11 cellular contexts compared by ENCODE assay signal in the genomic region with DNA sequence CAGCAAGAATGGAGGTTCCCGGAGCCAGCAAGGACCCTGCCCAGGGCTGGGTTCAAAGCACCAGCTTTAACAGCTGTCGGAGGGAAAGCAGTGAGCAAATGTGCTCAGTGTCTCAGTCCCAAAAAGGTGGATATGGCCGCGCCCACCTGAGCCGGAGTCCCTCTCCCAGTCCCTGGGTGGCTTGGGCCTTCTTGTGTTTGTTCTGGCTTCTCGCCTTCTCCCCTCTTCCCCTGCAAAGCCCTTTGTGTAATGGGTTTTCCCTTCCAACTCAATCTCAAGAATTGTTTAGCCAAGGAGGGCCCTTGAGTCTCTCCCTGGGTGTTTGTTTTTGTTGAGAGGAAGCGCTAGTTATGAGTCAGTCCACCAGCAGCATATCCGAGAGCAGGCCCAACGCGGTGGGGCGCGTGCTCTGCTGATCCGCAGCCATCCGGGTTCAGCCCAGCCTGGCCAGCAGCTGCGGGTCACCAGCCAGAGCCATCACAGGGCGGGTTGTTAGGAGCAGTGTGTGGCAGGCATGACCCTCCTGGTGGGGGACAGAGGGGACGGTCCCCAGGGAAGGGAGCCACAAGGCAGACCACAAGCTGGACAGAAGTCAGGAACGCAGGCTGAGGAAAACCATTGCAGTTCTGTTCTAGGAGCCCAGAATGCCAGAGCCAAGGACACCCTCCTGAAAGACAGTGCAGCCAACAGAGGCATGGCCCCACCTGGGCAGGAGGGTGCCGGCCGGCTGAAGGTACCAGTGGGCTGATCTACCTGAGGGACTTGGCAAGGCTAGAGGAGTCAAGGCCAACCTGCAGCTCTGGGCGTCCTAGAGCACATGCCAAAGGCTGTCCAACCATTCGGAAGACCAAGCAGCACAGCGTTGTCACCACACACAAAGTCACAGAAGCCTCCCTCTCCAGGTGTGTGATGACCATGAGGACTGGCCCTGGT. TPM values are rescaled to one million over a fixed set of nuclear protein-coding genes. Genes with fewer than 3 reads are reported as not detected.
A peak's percentile ranks its signal among the peaks of the same experiment; 100 is the strongest.
DNase-seq lines count a peak whose midpoint lies in the region; ATAC-seq and TF ChIP-seq lines count a peak whose summit lies in the region.
"Had no signal": no experiment of that assay in that cellular context is flagged by ENCODE, and none has a peak within 500 bp of the region (broad histone marks: within the 10 kb centered on the region; RNA-seq: fewer than 3 reads in every experiment).

No MANE protein-coding gene starts in this region.

- CTCF ChIA-PET in CD8-positive, alpha-beta T cell (lab: Charles Lee): no interaction called here

- TF ChIP-seq CTCF in coronary artery (IDR thresholded peaks at IDR 0.05): no peak
- TF ChIP-seq CTCF in CD8-positive, alpha-beta T cell (IDR thresholded peaks at IDR 0.05): no peak

- intact Hi-C loops in CD8-positive, alpha-beta T cell (cut with DNase I, micrococcal nuclease): no loop called here
- intact Hi-C loops in activated T-helper 2 cell treated with anti-CD3 and anti-CD28 coated beads, Interferon-gamma antibody, Interleukin-2, Interleukin-4, amounts not matched to agents 10 μg/mL and 5 μg/mL and 100 μg/mL, durations not matched to agents 14 hours and 24 hours and 36 hours (cut with micrococcal nuclease): no loop called here

- H3K9me3 ChIP-seq in CD8-positive, alpha-beta T cell (ENCODE audit: low read length): peaks cover 4% of the 10 kb centered on the region

- POLR2A ChIA-PET in CD8-positive, alpha-beta T cell (lab: Charles Lee): interaction anchor here (0.8 kb wide), 1 partner anchor 8 kb away, joined by 3 read pairs; no protein-coding TSS in a partner anchor

- H3K4me3 ChIP-seq in coronary artery: no peak overlapping the region
- H3K4me3 ChIP-seq in urinary bladder (ENCODE audit: low read depth, low read length): no peak overlapping the region
- H3K4me3 ChIP-seq in CD8-positive, alpha-beta T cell (ENCODE audit: low read depth, low read length): no peak overlapping the region
- H3K4me3 ChIP-seq: BLaER1 treated with 17β-estradiol and CSF1 and Interleukin-3, amounts not matched to agents 10 nM and 100 nM had no signal

- H3K4me1 Mint-ChIP-seq in activated T-cell treated with anti-CD3 and anti-CD28 coated beads, Interleukin-2, amount 50 U/mL, for 4 hours (ENCODE audit: low read depth): no peaks in the 10 kb centered on the region
- peaks cover 9% of the 10 kb centered on the region for H3K4me1 Mint-ChIP-seq in activated T-cell treated with anti-CD3 and anti-CD28 coated beads, Interleukin-2, amount 50 U/mL, for 72 hours (ENCODE audit: low read depth)
- peaks cover 2% of the 10 kb centered on the region for H3K4me1 Mint-ChIP-seq in CD8-positive, alpha-beta T cell (ENCODE audit: low read depth)
- H3K4me1 Mint-ChIP-seq in activated T-helper 2 cell treated with anti-CD3 and anti-CD28 coated beads, Interferon-gamma antibody, Interleukin-2, Interleukin-4, amounts not matched to agents 10 μg/mL and 5 μg/mL and 100 μg/mL, durations not matched to agents 14 hours and 24 hours and 36 hours (ENCODE audit: low read depth): peaks cover 10% of the 10 kb centered on the region

- no peak for ATAC-seq in activated T-cell treated with anti-CD3 and anti-CD28 coated beads, Interleukin-2, amount 50 U/mL, for 4 hours
- no peak for ATAC-seq in activated T-cell treated with anti-CD3 and anti-CD28 coated beads, Interleukin-2, amount 50 U/mL, for 72 hours (replicated peaks in 1 of 2)
- ATAC-seq in CD8-positive, alpha-beta T cell: no peak
- no peak for ATAC-seq in GM18519 (IDR thresholded peaks at IDR 0.05; ENCODE audit: low FRiP score, unreplicated experiment)
- ATAC-seq: activated naive CD4-positive, alpha-beta T cell treated with anti-CD3 and anti-CD28 coated beads, Interleukin-2, amount 50 U/mL, for 72 hours had no signal

- H3K36me3 ChIP-seq in urinary bladder (ENCODE audit: insufficient read depth): no peaks in the 10 kb centered on the region
- no peaks in the 10 kb centered on the region for H3K36me3 ChIP-seq in CD8-positive, alpha-beta T cell (ENCODE audit: insufficient read depth, low read length)
- H3K36me3 ChIP-seq: BLaER1 treated with 17β-estradiol and CSF1 and Interleukin-3, amounts not matched to agents 10 nM and 100 nM had no signal

- H3K36me3 Mint-ChIP-seq in activated T-cell treated with anti-CD3 and anti-CD28 coated beads, Interleukin-2, amount 50 U/mL, for 4 hours (ENCODE audit: insufficient read depth): no peaks in the 10 kb centered on the region
- peaks cover 1 to 9% of the 10 kb centered on the region in 2 donors for H3K36me3 Mint-ChIP-seq in activated T-cell treated with anti-CD3 and anti-CD28 coated beads, Interleukin-2, amount 50 U/mL, for 72 hours (ENCODE audit: insufficient read depth in 2 of 2)
- peaks cover 2% of the 10 kb centered on the region for H3K36me3 Mint-ChIP-seq in CD8-positive, alpha-beta T cell
- no peaks in the 10 kb centered on the region for H3K36me3 Mint-ChIP-seq in activated T-helper 2 cell treated with anti-CD3 and anti-CD28 coated beads, Interferon-gamma antibody, Interleukin-2, Interleukin-4, amounts not matched to agents 10 μg/mL and 5 μg/mL and 100 μg/mL, durations not matched to agents 14 hours and 24 hours and 36 hours (ENCODE audit: low read depth)
- H3K36me3 Mint-ChIP-seq: activated naive CD4-positive, alpha-beta T cell treated with anti-CD3 and anti-CD28 coated beads, Interleukin-2, amount 50 U/mL, for 72 hours had no signal

- no peaks in the 10 kb centered on the region for H3K4me1 ChIP-seq in urinary bladder (ENCODE audit: insufficient read depth)
- peaks cover 18% of the 10 kb centered on the region for H3K4me1 ChIP-seq in CD8-positive, alpha-beta T cell (ENCODE audit: insufficient read depth, low read length)

- peaks cover 15% of the 10 kb centered on the region for H3K9me3 Mint-ChIP-seq in activated T-cell treated with anti-CD3 and anti-CD28 coated beads, Interleukin-2, amount 50 U/mL, for 4 hours
- peaks cover 4% of the 10 kb centered on the region in 2 donors for H3K9me3 Mint-ChIP-seq in activated T-cell treated with anti-CD3 and anti-CD28 coated beads, Interleukin-2, amount 50 U/mL, for 72 hours
- H3K9me3 Mint-ChIP-seq in CD8-positive, alpha-beta T cell: peaks cover 13% of the 10 kb centered on the region
- H3K9me3 Mint-ChIP-seq in activated T-helper 2 cell treated with anti-CD3 and anti-CD28 coated beads, Interferon-gamma antibody, Interleukin-2, Interleukin-4, amounts not matched to agents 10 μg/mL and 5 μg/mL and 100 μg/mL, durations not matched to agents 14 hours and 24 hours and 36 hours: peaks cover 18% of the 10 kb centered on the region

- no peak overlapping the region for H3K4me3 Mint-ChIP-seq in activated T-cell treated with anti-CD3 and anti-CD28 coated beads, Interleukin-2, amount 50 U/mL, for 4 hours
- no peak overlapping the region for H3K4me3 Mint-ChIP-seq in activated T-cell treated with anti-CD3 and anti-CD28 coated beads, Interleukin-2, amount 50 U/mL, for 72 hours
- no peak overlapping the region for H3K4me3 Mint-ChIP-seq in CD8-positive, alpha-beta T cell
- no peak overlapping the region for H3K4me3 Mint-ChIP-seq in activated T-helper 2 cell treated with anti-CD3 and anti-CD28 coated beads, Interferon-gamma antibody, Interleukin-2, Interleukin-4, amounts not matched to agents 10 μg/mL and 5 μg/mL and 100 μg/mL, durations not matched to agents 14 hours and 24 hours and 36 hours (ENCODE audit: low read depth)

- peak overlapping the region; percentile 75 to 83 for H3K27ac ChIP-seq in coronary artery
- H3K27ac ChIP-seq in urinary bladder (ENCODE audit: low read depth): peak overlapping the region; percentile 82
- no peak overlapping the region for H3K27ac ChIP-seq in CD8-positive, alpha-beta T cell (ENCODE audit: low read depth, low read length)
- H3K27ac ChIP-seq: BLaER1 treated with 17β-estradiol and CSF1 and Interleukin-3, amounts not matched to agents 10 nM and 100 nM had no signal

- WGBS in urinary bladder: 62% methylated on average over 23 of the region's 23 CpGs

- H3K27ac Mint-ChIP-seq in activated T-cell treated with anti-CD3 and anti-CD28 coated beads, Interleukin-2, amount 50 U/mL, for 72 hours: no peak overlapping the region
- no peak overlapping the region for H3K27ac Mint-ChIP-seq in CD8-positive, alpha-beta T cell
- H3K27ac Mint-ChIP-seq in activated T-helper 2 cell treated with anti-CD3 and anti-CD28 coated beads, Interferon-gamma antibody, Interleukin-2, Interleukin-4, amounts not matched to agents 10 μg/mL and 5 μg/mL and 100 μg/mL, durations not matched to agents 14 hours and 24 hours and 36 hours: no peak overlapping the region
- H3K27ac Mint-ChIP-seq: activated naive CD4-positive, alpha-beta T cell treated with anti-CD3 and anti-CD28 coated beads, Interleukin-2, amount 50 U/mL, for 72 hours had no signal

- H3K27me3 ChIP-seq in CD8-positive, alpha-beta T cell (ENCODE audit: insufficient read depth, low read length): no peaks in the 10 kb centered on the region
- H3K27me3 ChIP-seq: BLaER1 treated with 17β-estradiol and CSF1 and Interleukin-3, amounts not matched to agents 10 nM and 100 nM had no signal

- peak; percentile 1 for DNase-seq in activated T-cell treated with anti-CD3 and anti-CD28 coated beads, Interleukin-2, amount 50 U/mL, for 4 hours
- DNase-seq in activated T-cell treated with anti-CD3 and anti-CD28 coated beads, Interleukin-2, amount 50 U/mL, for 72 hours: no peak
- DNase-seq in coronary artery (ENCODE audit: low spot score): peak; percentile 82
- peak; percentile 91 for DNase-seq in mesenteric fat pad (ENCODE audit: low spot score)
- DNase-seq in CD8-positive, alpha-beta T cell: no peak
- DNase-seq in activated T-helper 2 cell treated with anti-CD3 and anti-CD28 coated beads, Interferon-gamma antibody, Interleukin-2, Interleukin-4, amounts not matched to agents 10 μg/mL and 5 μg/mL and 100 μg/mL, durations not matched to agents 14 hours and 24 hours and 36 hours (ENCODE audit: low spot score): no peak
- DNase-seq: NCI-H82 had no signal

- H3K27me3 Mint-ChIP-seq in activated T-cell treated with anti-CD3 and anti-CD28 coated beads, Interleukin-2, amount 50 U/mL, for 4 hours (ENCODE audit: low read depth): no peaks in the 10 kb centered on the region
- peaks cover 5% of the 10 kb centered on the region for H3K27me3 Mint-ChIP-seq in activated T-cell treated with anti-CD3 and anti-CD28 coated beads, Interleukin-2, amount 50 U/mL, for 72 hours (ENCODE audit: low read depth)
- H3K27me3 Mint-ChIP-seq in CD8-positive, alpha-beta T cell (ENCODE audit: low read depth): no peaks in the 10 kb centered on the region
- H3K27me3 Mint-ChIP-seq in activated T-helper 2 cell treated with anti-CD3 and anti-CD28 coated beads, Interferon-gamma antibody, Interleukin-2, Interleukin-4, amounts not matched to agents 10 μg/mL and 5 μg/mL and 100 μg/mL, durations not matched to agents 14 hours and 24 hours and 36 hours (ENCODE audit: low read depth): peaks cover 6% of the 10 kb centered on the region

RNA-seq across cellular contexts. Expression of gene CALML3, which starts 21.3 kb away (rescaled TPM):
- not detected for total RNA-seq in activated T-cell treated with anti-CD3 and anti-CD28 coated beads, Interleukin-2, amount 50 U/mL, for 4 hours
- not detected for total RNA-seq in activated T-cell treated with anti-CD3 and anti-CD28 coated beads, Interleukin-2, amount 50 U/mL, for 72 hours
- total RNA-seq in mesenteric fat pad (not detected), urinary bladder (not detected)
- polyA plus RNA-seq in urinary bladder: not detected
- not detected for total RNA-seq in CD8-positive, alpha-beta T cell
- not detected in 2 replicates for total RNA-seq in activated T-helper 2 cell treated with anti-CD3 and anti-CD28 coated beads, Interferon-gamma antibody, Interleukin-2, Interleukin-4, amounts not matched to agents 10 μg/mL and 5 μg/mL and 100 μg/mL, durations not matched to agents 14 hours and 24 hours and 36 hours
- total RNA-seq: activated naive CD4-positive, alpha-beta T cell treated with anti-CD3 and anti-CD28 coated beads, Interleukin-2, amount 50 U/mL, for 72 hours had no signal

RNA-seq across cellular contexts. Expression of gene CALML5, which starts 46.7 kb away (rescaled TPM):
- total RNA-seq in activated T-cell treated with anti-CD3 and anti-CD28 coated beads, Interleukin-2, amount 50 U/mL, for 4 hours: not detected
- not detected for total RNA-seq in activated T-cell treated with anti-CD3 and anti-CD28 coated beads, Interleukin-2, amount 50 U/mL, for 72 hours
- total RNA-seq in mesenteric fat pad (not detected), urinary bladder (not detected)
- not detected for polyA plus RNA-seq in urinary bladder
- total RNA-seq in CD8-positive, alpha-beta T cell: not detected
- not detected in 2 replicates for total RNA-seq in activated T-helper 2 cell treated with anti-CD3 and anti-CD28 coated beads, Interferon-gamma antibody, Interleukin-2, Interleukin-4, amounts not matched to agents 10 μg/mL and 5 μg/mL and 100 μg/mL, durations not matched to agents 14 hours and 24 hours and 36 hours
- total RNA-seq: activated naive CD4-positive, alpha-beta T cell treated with anti-CD3 and anti-CD28 coated beads, Interleukin-2, amount 50 U/mL, for 72 hours had no signal

Comparison
In these comparisons a context has a peak if more than half of its experiments do, and no peak if none do; other contexts are left out.
1. DNase-seq: peak in activated T-cell treated with anti-CD3 and anti-CD28 coated beads, Interleukin-2, amount 50 U/mL, for 4 hours (single experiment), coronary artery (single experiment) and mesenteric fat pad (single experiment); none in activated T-cell treated with anti-CD3 and anti-CD28 coated beads, Interleukin-2, amount 50 U/mL, for 72 hours (0 of 2), CD8-positive, alpha-beta T cell (0 of 7) and activated T-helper 2 cell treated with anti-CD3 and anti-CD28 coated beads, Interferon-gamma antibody, Interleukin-2, Interleukin-4, amounts not matched to agents 10 μg/mL and 5 μg/mL and 100 μg/mL, durations not matched to agents 14 hours and 24 hours and 36 hours (single experiment).